ENCODE assay signal across 1 cellular context in genomic region chr19:15093001-15093400, GRCh38.
A peak's percentile ranks its signal among the peaks of the same experiment; 100 is the strongest.
TF ChIP-seq lines count a peak whose summit lies in the region.

No MANE protein-coding gene starts in this region.

TF ChIP-seq in K562, 482 proteins besides CTCF, POLR2A, EP300 and RAD21:
- TF ChIP-seq RBM25 (IDR thresholded peaks at IDR 0.05; ENCODE audit: low read depth, low read length, severe bottlenecking) (peak; percentile 55), PATZ1 (CRISPR knock-in tag; IDR thresholded peaks at IDR 0.05; ENCODE audit: borderline replicate concordance) (no peak), RUNX1 (IDR thresholded peaks at IDR 0.05; ENCODE audit: low read depth) (no peak), TAF9B (IDR thresholded peaks at IDR 0.05; ENCODE audit: partially characterized antibody) (no peak), ZNF143 (CRISPR knock-in tag; IDR thresholded peaks at IDR 0.05) (no peak), TEAD1 (CRISPR knock-in tag; IDR thresholded peaks at IDR 0.05) (no peak), DDX20 (tag; IDR thresholded peaks at IDR 0.05; ENCODE audit: low read depth) (no peak), ZNF3 (CRISPR knock-in tag; IDR thresholded peaks at IDR 0.05) (no peak)
